15 cellular contexts compared by ENCODE assay signal in genomic region chr1:5889901-5890300, GRCh38.
"Had no signal": no experiment of that assay in that cellular context is flagged by ENCODE, and none has a peak within 500 bp of the region (broad histone marks: within the 10 kb centered on the region; RNA-seq: fewer than 3 reads in every experiment).

No MANE protein-coding gene starts in this region.

- H3K4me1 Mint-ChIP-seq: activated naive CD8-positive, alpha-beta T cell treated with anti-CD3 and anti-CD28 coated beads, Interleukin-2, amount 10 ng/mL, durations not matched to agents 7 days and 5 days; memory B cell had no signal

- H3K4me3 ChIP-seq: transverse colon had no signal

- H3K9me3 ChIP-seq: SK-N-SH, transverse colon had no signal

- H3K27me3 Mint-ChIP-seq: activated naive CD8-positive, alpha-beta T cell treated with anti-CD3 and anti-CD28 coated beads, Interleukin-2, amount 10 ng/mL, durations not matched to agents 7 days and 5 days; dendritic cell treated with granulocyte-macrophage colony-stimulating factor and Interleukin-4, amounts not matched to agents 40 ng/mL and 50 ng/mL, for 4 days; memory B cell; natural killer cell treated with Interleukin-12 subunit alpha and Interleukin-12 subunit beta and Interleukin-15 and Interleukin-18, amount 100 ng/mL, for 72 hours had no signal

- H3K9me3 Mint-ChIP-seq: activated naive CD8-positive, alpha-beta T cell treated with anti-CD3 and anti-CD28 coated beads, Interleukin-2, amount 10 ng/mL, durations not matched to agents 7 days and 5 days; activated T-helper 1 cell treated with anti-CD3 and anti-CD28 coated beads, Interleukin-12 subunit alpha, Interleukin-12 subunit beta, Interleukin-2, Interleukin-4 antibody, amounts not matched to agents 30 ng/mL and 10 ng/mL and 1 ng/mL, durations not matched to agents 14 hours and 24 hours and 36 hours; dendritic cell treated with granulocyte-macrophage colony-stimulating factor and Interleukin-4, amounts not matched to agents 40 ng/mL and 50 ng/mL, for 4 days; memory B cell; natural killer cell treated with Interleukin-12 subunit alpha and Interleukin-12 subunit beta and Interleukin-15 and Interleukin-18, amount 100 ng/mL, for 72 hours had no signal

- ATAC-seq: foreskin keratinocyte; left lobe of liver; stimulated activated naive CD8-positive, alpha-beta T cell treated with anti-CD3 and anti-CD28 coated beads, Interleukin-15, Interleukin-2, amounts not matched to agents 100 U/mL and 50 U/mL, for 24 hours had no signal

- H3K27ac ChIP-seq: brain microvascular endothelial cell, foreskin keratinocyte, transverse colon had no signal

- H3K4me1 ChIP-seq: foreskin keratinocyte, transverse colon had no signal

- DNase-seq: activated CD4-positive, CD25-positive, alpha-beta regulatory T cell treated with anti-CD3 and anti-CD28 coated beads, Interleukin-2, amount 50 U/mL, for 72 hours; activated naive CD4-positive, alpha-beta T cell; activated naive CD8-positive, alpha-beta T cell treated with anti-CD3 and anti-CD28 coated beads, Interleukin-2, amount 10 ng/mL, durations not matched to agents 7 days and 5 days; brain microvascular endothelial cell; effector memory CD4-positive, alpha-beta T cell; foreskin keratinocyte; SK-N-SH; stimulated activated naive CD8-positive, alpha-beta T cell treated with anti-CD3 and anti-CD28 coated beads, Interleukin-15, Interleukin-2, amounts not matched to agents 100 U/mL and 50 U/mL, for 24 hours; T-helper 1 cell; transverse colon had no signal

- H3K36me3 Mint-ChIP-seq: natural killer cell treated with Interleukin-12 subunit alpha and Interleukin-12 subunit beta and Interleukin-15 and Interleukin-18, amount 100 ng/mL, for 72 hours had no signal

- H3K27ac Mint-ChIP-seq: activated naive CD8-positive, alpha-beta T cell treated with anti-CD3 and anti-CD28 coated beads, Interleukin-2, amount 10 ng/mL, durations not matched to agents 7 days and 5 days; activated T-helper 1 cell treated with anti-CD3 and anti-CD28 coated beads, Interleukin-12 subunit alpha, Interleukin-12 subunit beta, Interleukin-2, Interleukin-4 antibody, amounts not matched to agents 30 ng/mL and 10 ng/mL and 1 ng/mL, durations not matched to agents 14 hours and 24 hours and 36 hours; dendritic cell treated with granulocyte-macrophage colony-stimulating factor and Interleukin-4, amounts not matched to agents 40 ng/mL and 50 ng/mL, for 4 days; memory B cell; natural killer cell treated with Interleukin-12 subunit alpha and Interleukin-12 subunit beta and Interleukin-15 and Interleukin-18, amount 100 ng/mL, for 72 hours had no signal

- H3K4me3 Mint-ChIP-seq: activated naive CD8-positive, alpha-beta T cell treated with anti-CD3 and anti-CD28 coated beads, Interleukin-2, amount 10 ng/mL, durations not matched to agents 7 days and 5 days; activated T-helper 1 cell treated with anti-CD3 and anti-CD28 coated beads, Interleukin-12 subunit alpha, Interleukin-12 subunit beta, Interleukin-2, Interleukin-4 antibody, amounts not matched to agents 30 ng/mL and 10 ng/mL and 1 ng/mL, durations not matched to agents 14 hours and 24 hours and 36 hours; dendritic cell treated with granulocyte-macrophage colony-stimulating factor and Interleukin-4, amounts not matched to agents 40 ng/mL and 50 ng/mL, for 4 days; memory B cell; natural killer cell treated with Interleukin-12 subunit alpha and Interleukin-12 subunit beta and Interleukin-15 and Interleukin-18, amount 100 ng/mL, for 72 hours had no signal

- H3K27me3 ChIP-seq: brain microvascular endothelial cell, foreskin keratinocyte, transverse colon had no signal

- H3K36me3 ChIP-seq: brain microvascular endothelial cell, transverse colon had no signal
